In the genomic region with DNA sequence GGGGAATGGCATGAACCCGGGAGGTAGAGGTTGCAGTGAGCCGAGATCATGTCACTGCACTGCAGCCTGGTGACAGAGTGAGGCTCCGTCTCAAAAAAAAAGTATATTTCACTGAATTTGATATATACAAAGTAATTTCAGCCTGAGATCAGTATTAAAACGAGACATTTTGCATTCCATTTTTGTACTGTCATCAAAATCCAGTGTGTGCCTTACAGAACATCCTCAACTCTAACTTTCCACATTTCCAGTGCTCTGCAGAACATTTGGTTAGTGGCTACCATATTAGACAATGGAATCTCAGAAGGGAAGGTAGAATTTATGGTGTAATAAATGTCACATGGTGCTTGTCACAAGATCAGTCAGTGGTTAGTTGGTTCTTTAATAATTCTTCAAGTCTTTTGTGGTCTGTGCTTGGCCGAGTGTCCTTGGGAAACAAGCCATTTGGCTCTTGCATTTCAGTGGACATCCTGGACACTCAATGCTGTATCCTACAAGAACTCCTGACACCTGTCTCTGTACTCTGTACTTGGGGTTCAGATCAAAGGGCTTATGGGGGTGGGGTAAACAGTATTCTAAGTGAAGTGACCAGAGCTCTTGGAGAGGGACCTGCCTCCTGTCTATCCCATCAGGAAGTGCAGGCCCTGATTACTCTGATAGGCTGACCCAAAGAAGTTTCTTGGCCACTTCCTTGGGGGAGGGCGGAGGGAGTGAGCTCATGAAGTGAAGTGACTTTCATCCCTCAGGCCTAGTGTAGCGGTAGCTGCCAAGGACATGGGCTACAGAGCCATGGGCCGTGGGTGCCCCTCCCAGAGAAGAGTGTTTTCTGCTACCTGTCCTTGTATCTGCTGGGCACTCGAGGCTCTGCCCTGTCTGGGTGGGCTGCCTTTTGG, we compare ENCODE assay signal across 18 cellular contexts. TPM values are rescaled to one million over a fixed set of nuclear protein-coding genes. Genes with fewer than 3 reads are reported as not detected.
DNase-seq lines count a peak whose midpoint lies in the region; ATAC-seq and TF ChIP-seq lines count a peak whose summit lies in the region.
"Had no signal": no experiment of that assay in that cellular context is flagged by ENCODE, and none has a peak within 500 bp of the region (broad histone marks: within the 10 kb centered on the region; RNA-seq: fewer than 3 reads in every experiment).

No MANE protein-coding gene starts in this region.

- H3K36me3 ChIP-seq in endodermal cell (ENCODE audit: control insufficient read depth, insufficient read depth, low read length) (peaks cover 3% of the 10 kb centered on the region), neural cell (ENCODE audit: insufficient read depth, low read length) (no peaks in the 10 kb centered on the region)
- H3K36me3 ChIP-seq: heart right ventricle, pancreas had no signal

- H3K9ac ChIP-seq in endodermal cell (ENCODE audit: extremely low read depth, low read length, poor library complexity, severe bottlenecking) (no peak overlapping the region), neural cell (ENCODE audit: low read length) (no peak overlapping the region)
- H3K9ac ChIP-seq: SK-N-SH had no signal

- H3K4me3 ChIP-seq in endodermal cell (ENCODE audit: low read length) (no peak overlapping the region), neural cell (ENCODE audit: low read length) (peak overlapping the region; percentile 96)
- H3K4me3 ChIP-seq: heart right ventricle had no signal

- H3K27ac ChIP-seq in endodermal cell (ENCODE audit: low read depth, low read length) (no peak overlapping the region), neural cell (ENCODE audit: low read length) (no peak overlapping the region)
- H3K27ac ChIP-seq: heart right ventricle had no signal

- no peak overlapping the region for H3K4me3 Mint-ChIP-seq in endodermal cell
- H3K4me3 Mint-ChIP-seq: stimulated activated naive CD8-positive, alpha-beta T cell treated with anti-CD3 and anti-CD28 coated beads, Interleukin-15, Interleukin-2, amounts not matched to agents 100 ng/mL and 50 ng/mL, for 24 hours had no signal

- no peak overlapping the region for H2AFZ ChIP-seq in neural cell (ENCODE audit: low read depth, low read length)

- TF ChIP-seq RAD21 in neural cell (conservative IDR thresholded peaks at IDR 0.05): no peak

- H3K4me2 ChIP-seq in neural cell (ENCODE audit: low read length): no peak overlapping the region

- DNase-seq in AG20443 (ENCODE audit: low spot score): peak; percentile 14
- DNase-seq in M059J (ENCODE audit: low read depth): peak; percentile 61
- no peak for DNase-seq in endodermal cell
- no peak for DNase-seq in activated CD4-positive, alpha-beta T cell treated with anti-CD3 and anti-CD28 coated beads for 48 hours
- no peak for DNase-seq in NCI-H128 (lab: John Stamatoyannopoulos, UW; ENCODE audit: unreplicated experiment)
- no peak for DNase-seq in activated CD8-positive, alpha-beta memory T cell treated with anti-CD3 and anti-CD28 coated beads, Interleukin-2, amount 50 U/mL, for 4 hours
- DNase-seq: activated CD4-positive, alpha-beta T cell treated with anti-CD3 and anti-CD28 coated beads, Interleukin-2, amount 50 U/mL, for 4 hours; activated T-cell treated with anti-CD3 and anti-CD28 coated beads, Interleukin-2, amount 50 U/mL, for 48 hours; Calu3; cerebellar nuclear complex; heart right ventricle; NCI-H2029; NCI-H526 treated with DMSO at 0.1 percent for 48 hours; SK-N-SH had no signal

- H3K9me3 Mint-ChIP-seq in endodermal cell: peaks cover 2% of the 10 kb centered on the region
- H3K9me3 Mint-ChIP-seq: stimulated activated naive CD8-positive, alpha-beta T cell treated with anti-CD3 and anti-CD28 coated beads, Interleukin-15, Interleukin-2, amounts not matched to agents 100 ng/mL and 50 ng/mL, for 24 hours had no signal

- H3K27ac Mint-ChIP-seq in endodermal cell: no peak overlapping the region
- H3K27ac Mint-ChIP-seq: stimulated activated naive CD8-positive, alpha-beta T cell treated with anti-CD3 and anti-CD28 coated beads, Interleukin-15, Interleukin-2, amounts not matched to agents 100 ng/mL and 50 ng/mL, for 24 hours had no signal

- H3K4me1 Mint-ChIP-seq in endodermal cell: peaks cover 36% of the 10 kb centered on the region

- ATAC-seq in GM19324 (IDR thresholded peaks at IDR 0.05; ENCODE audit: low FRiP score, unreplicated experiment): no peak
- ATAC-seq: heart right ventricle, pancreas had no signal

- peaks cover 9% of the 10 kb centered on the region for H3K4me1 ChIP-seq in endodermal cell (ENCODE audit: control insufficient read depth, insufficient read depth, low read length)

- peaks cover under 1% of the 10 kb centered on the region for H3K9me3 ChIP-seq in endodermal cell (ENCODE audit: control insufficient read depth, low read length)
- H3K9me3 ChIP-seq in neural cell (ENCODE audit: low read length): no peaks in the 10 kb centered on the region
- H3K9me3 ChIP-seq: heart right ventricle, pancreas, SK-N-SH had no signal

- H4K20me1 ChIP-seq in neural cell (ENCODE audit: insufficient read depth): peaks cover 20% of the 10 kb centered on the region

- TF ChIP-seq CTCF in endodermal cell (conservative IDR thresholded peaks at IDR 0.05) (peak; percentile 26), neural cell (IDR thresholded peaks at IDR 0.05; ENCODE audit: poor library complexity, severe bottlenecking) (no peak)

- H3F3A ChIP-seq in neural cell (ENCODE audit: insufficient read depth, low read length, poor library complexity, severe bottlenecking): no peaks in the 10 kb centered on the region

- no peaks in the 10 kb centered on the region for H3K9me2 ChIP-seq in neural cell (ENCODE audit: insufficient read depth, low read length)
- H3K9me2 ChIP-seq: SK-N-SH had no signal

- H3K27me3 Mint-ChIP-seq in endodermal cell (ENCODE audit: insufficient read depth): no peaks in the 10 kb centered on the region

- H3K27me3 ChIP-seq in endodermal cell (ENCODE audit: control insufficient read depth, insufficient read depth, low read length, poor library complexity, severe bottlenecking) (no peaks in the 10 kb centered on the region), neural cell (ENCODE audit: insufficient read depth, low read depth, low read length) (no peaks in the 10 kb centered on the region)
- H3K27me3 ChIP-seq: pancreas had no signal

- WGBS in endodermal cell (ENCODE audit: insufficient coverage in 1 of 2, insufficient read length in 1 of 2), 2 experiments: 94 to 96% methylated on average over 4 to 9 of the region's 9 CpGs

- H3K79me2 ChIP-seq in neural cell (replicated peaks; ENCODE audit: insufficient read depth, low read length): peaks cover 74% of the 10 kb centered on the region

- TF ChIP-seq EP300 in neural cell (conservative IDR thresholded peaks at IDR 0.05; ENCODE audit: poor library complexity, severe bottlenecking): no peak

- peaks cover 2% of the 10 kb centered on the region for H3K36me3 Mint-ChIP-seq in endodermal cell (ENCODE audit: low read depth)

TF ChIP-seq in neural cell, 6 proteins besides CTCF, POLR2A, EP300 and RAD21:
- no peak for TF ChIP-seq POLR2AphosphoS5 (IDR thresholded peaks at IDR 0.05)
- TF ChIP-seq TAF1 (IDR thresholded peaks at IDR 0.05; ENCODE audit: low read depth): no peak
- TF ChIP-seq MXI1 (conservative IDR thresholded peaks at IDR 0.05; ENCODE audit: poor library complexity, severe bottlenecking): no peak
- TF ChIP-seq SMC3 (conservative IDR thresholded peaks at IDR 0.05; ENCODE audit: poor library complexity): no peak
- TF ChIP-seq REST (IDR thresholded peaks at IDR 0.05; ENCODE audit: borderline replicate concordance): no peak
- TF ChIP-seq EZH2 (IDR thresholded peaks at IDR 0.05; ENCODE audit: borderline replicate concordance, insufficient read depth, low read length, poor library complexity, severe bottlenecking): no peak
TF ChIP-seq in neural cell: peak in this region for 0.

RNA-seq across cellular contexts. Expression of gene ACVR2B, which starts 3.7 kb away (rescaled TPM):
- 0.74 and 0.81 TPM in 2 replicates for total RNA-seq in M059J (2014; rRNA removed; shearing (Covaris generic))
- total RNA-seq in endodermal cell: 100 to 1,000 TPM; 108 to 112 TPM
- polyA plus RNA-seq in endodermal cell (2013, experiment 1 of 2): 41.1 TPM
- polyA plus RNA-seq in endodermal cell (2013, experiment 2 of 2): 43.0 TPM
- polyA plus RNA-seq in neural cell: 32.3 and 33.3 TPM in 2 replicates
- polyA minus RNA-seq in neural cell: 166 and 180 TPM in 2 replicates

RNA-seq across cellular contexts. Expression of gene EXOG, which starts 38.8 kb away (rescaled TPM):
- 6.5 and 6.8 TPM in 2 replicates for total RNA-seq in M059J (2014; rRNA removed; shearing (Covaris generic))
- 10 to 100 TPM; 11.9 to 13.8 TPM for total RNA-seq in endodermal cell
- polyA plus RNA-seq in endodermal cell (2013, experiment 1 of 2): 14.8 TPM
- polyA plus RNA-seq in endodermal cell (2013, experiment 2 of 2): 13.3 TPM
- 44.4 and 45.6 TPM in 2 replicates for polyA plus RNA-seq in neural cell
- polyA minus RNA-seq in neural cell: 45.5 and 48.0 TPM in 2 replicates

Comparison
In these comparisons a context has a peak if more than half of its experiments do, and no peak if none do; other contexts are left out.
1. DNase-seq: peak in AG20443 (single experiment) and M059J (single experiment); none in endodermal cell (single experiment), activated CD4-positive, alpha-beta T cell treated with anti-CD3 and anti-CD28 coated beads for 48 hours (single experiment), NCI-H128 (single experiment) and activated CD8-positive, alpha-beta memory T cell treated with anti-CD3 and anti-CD28 coated beads, Interleukin-2, amount 50 U/mL, for 4 hours (single experiment).
2. RNA of gene ACVR2B, which starts 3.7 kb away (total RNA-seq): 108 to 112 TPM in endodermal cell; 0.74 to 0.81 TPM in M059J; every median in the first group is over 10 times any median in the second.